10 cellular contexts compared by ENCODE assay signal in genomic region chr6:17962436-17963031, GRCh38. TPM values are rescaled to one million over a fixed set of nuclear protein-coding genes. Genes with fewer than 3 reads are reported as not detected.
DNase-seq lines count a peak whose midpoint lies in the region; ATAC-seq and TF ChIP-seq lines count a peak whose summit lies in the region.
"Had no signal": no experiment of that assay in that cellular context is flagged by ENCODE, and none has a peak within 500 bp of the region (broad histone marks: within the 10 kb centered on the region; RNA-seq: fewer than 3 reads in every experiment).

No MANE protein-coding gene starts in this region.

- no peaks in the 10 kb centered on the region for H3K27me3 ChIP-seq in vagina

- no peaks in the 10 kb centered on the region for H3K9me3 ChIP-seq in vagina

- H3K27ac ChIP-seq in vagina: peak overlapping the region; percentile 75

- H3K36me3 ChIP-seq in vagina: no peaks in the 10 kb centered on the region

- H3K4me3 ChIP-seq in vagina: no peak overlapping the region
- H3K4me3 ChIP-seq: skin epidermis had no signal

- no peak for ATAC-seq in GM18519 (IDR thresholded peaks at IDR 0.05; ENCODE audit: low FRiP score, unreplicated experiment)

- intact Hi-C loops in vagina (cut with DNase I): no loop called here

- peak; percentile 14 for DNase-seq in DMS53 (lab: John Stamatoyannopoulos, UW)
- DNase-seq in DMS53 treated with DMSO at 0.1 percent for 48 hours (lab: John Stamatoyannopoulos, UW; ENCODE audit: unreplicated experiment): no peak
- peak; percentile 93 for DNase-seq in astrocyte of the hippocampus (ENCODE audit: low read depth, low spot score)
- DNase-seq in iris pigment epithelial cell (ENCODE audit: low read depth): peak; percentile 99
- DNase-seq in vagina (ENCODE audit: extremely low spot score in 2 of 2): no peak
- no peak for DNase-seq in activated effector memory CD4-positive, alpha-beta T cell treated with Interleukin-2 at 50 U/mL for 16 hours
- no peak for DNase-seq in HuH-7.5 (ENCODE audit: low spot score)

- TF ChIP-seq POLR2A in vagina (IDR thresholded peaks at IDR 0.05): no peak

- TF ChIP-seq CTCF in vagina (IDR thresholded peaks at IDR 0.05): no peak

- H3K4me1 ChIP-seq in vagina: peaks cover 59% of the 10 kb centered on the region

RNA-seq across cellular contexts. Expression of gene KIF13A, which starts 24.9 kb away (rescaled TPM):
- 43.0 TPM for total RNA-seq in vagina
- total RNA-seq: activated T-helper 2 cell treated with anti-CD3 and anti-CD28 coated beads, Interferon-gamma antibody, Interleukin-2, Interleukin-4, amounts not matched to agents 10 μg/mL and 5 μg/mL and 100 μg/mL, durations not matched to agents 14 hours and 24 hours and 36 hours had no signal

Comparison
In these comparisons a context has a peak if more than half of its experiments do, and no peak if none do; other contexts are left out.
1. DNase-seq: peak in DMS53 (single experiment), astrocyte of the hippocampus (single experiment) and iris pigment epithelial cell (single experiment); none in DMS53 treated with DMSO at 0.1 percent for 48 hours (single experiment), vagina (0 of 2), activated effector memory CD4-positive, alpha-beta T cell treated with Interleukin-2 at 50 U/mL for 16 hours (single experiment) and HuH-7.5 (single experiment).